ENCODE assay signal across 10 cellular contexts in the genomic region with DNA sequence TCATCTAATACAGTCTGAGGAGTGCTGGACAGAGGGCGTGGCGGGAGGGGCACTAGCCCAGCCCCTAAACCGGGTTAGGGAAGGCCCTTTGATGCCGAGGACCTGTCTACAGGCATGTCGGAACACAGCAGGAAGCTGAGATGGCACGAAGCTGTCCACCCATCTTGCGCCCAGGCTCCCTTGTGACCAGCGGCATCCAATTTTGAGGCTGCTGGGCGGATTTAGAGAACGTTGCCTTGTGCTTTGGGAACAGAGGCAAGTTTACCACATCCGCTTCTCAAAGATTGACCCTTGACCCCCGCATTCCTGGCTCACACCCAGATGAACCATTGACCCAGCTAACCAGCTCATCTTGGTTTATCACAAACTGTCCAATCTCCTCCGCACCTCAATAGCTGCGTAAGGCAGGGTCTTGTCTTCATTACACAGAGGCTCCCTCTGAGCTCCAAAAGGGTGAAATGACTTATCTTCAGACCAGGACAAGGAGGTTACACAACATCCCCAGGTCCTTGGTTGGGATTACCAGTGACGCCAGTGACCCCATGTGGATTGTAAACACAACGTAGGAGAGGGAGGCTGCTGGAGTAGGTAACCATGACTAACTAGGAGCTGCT. TPM values are rescaled to one million over a fixed set of nuclear protein-coding genes. Genes with fewer than 3 reads are reported as not detected.
A peak's percentile ranks its signal among the peaks of the same experiment; 100 is the strongest.
DNase-seq lines count a peak whose midpoint lies in the region; TF ChIP-seq lines count a peak whose summit lies in the region.
"Had no signal": no experiment of that assay in that cellular context is flagged by ENCODE, and none has a peak within 500 bp of the region (broad histone marks: within the 10 kb centered on the region; RNA-seq: fewer than 3 reads in every experiment).

No MANE protein-coding gene starts in this region.

- H3K27me3 ChIP-seq in ectodermal cell (ENCODE audit: control insufficient read depth, insufficient read depth, low read length, poor library complexity, severe bottlenecking) = peaks cover 31% of the 10 kb centered on the region
- peaks cover 9 to 47% (median 19%) of the 10 kb centered on the region in 3 experiments for H3K27me3 ChIP-seq in neuronal stem cell (ENCODE audit: control insufficient read depth in 3 of 3, insufficient read depth in 3 of 3, low read depth in 1 of 3, low read length in 3 of 3)
- peaks cover 13 to 37% (median 32%) of the 10 kb centered on the region in 3 donors for H3K27me3 ChIP-seq in sigmoid colon
- H3K27me3 ChIP-seq in H7 (ENCODE audit: control insufficient read depth, insufficient read depth, low read length) = peaks cover 5% of the 10 kb centered on the region

- H3K27ac ChIP-seq in ectodermal cell (ENCODE audit: insufficient read depth, low read depth, low read length, poor library complexity, severe bottlenecking) = peak overlapping the region; percentile 26
- H3K27ac ChIP-seq in neuronal stem cell (replicated peaks; ENCODE audit: low read length) = peak overlapping the region; percentile 40
- H3K27ac ChIP-seq in sigmoid colon = peak overlapping the region in 1 of 4 donors; percentile 1

- TF ChIP-seq CTCF in sigmoid colon (IDR thresholded peaks at IDR 0.05) = no peak

- peak overlapping the region; percentile 48 for H4K91ac ChIP-seq in neuronal stem cell (ENCODE audit: low read depth, low read length, poor library complexity)

- H2AFZ ChIP-seq in neuronal stem cell (ENCODE audit: low read length) = no peak overlapping the region

- DNase-seq in NCI-H1092 treated with DMSO at 0.1 percent for 48 hours (lab: John Stamatoyannopoulos, UW) (peak; percentile 32), NCI-H1092 (lab: John Stamatoyannopoulos, UW) (no peak), NCI-H69 (lab: John Stamatoyannopoulos, UW) (peak; percentile 56), neuronal stem cell (ENCODE audit: low spot score) (no peak), activated gamma-delta T cell (lab: John Stamatoyannopoulos, UW) (no peak), sigmoid colon (no peak), H7 (no peak)
- DNase-seq: activated naive CD4-positive, alpha-beta T cell; nucleus accumbens had no signal

- no peak overlapping the region for H3K4ac ChIP-seq in neuronal stem cell (ENCODE audit: low read length)

- no peak overlapping the region for H3K23ac ChIP-seq in neuronal stem cell (ENCODE audit: low read depth, low read length, poor library complexity)

- no peak overlapping the region for H2BK120ac ChIP-seq in neuronal stem cell (ENCODE audit: low read depth, low read length)

- H2BK12ac ChIP-seq in neuronal stem cell (ENCODE audit: low read length) = peak overlapping the region; percentile 42

- no peak for TF ChIP-seq EP300 in sigmoid colon (IDR thresholded peaks at IDR 0.05)

- H3K79me1 ChIP-seq in neuronal stem cell (ENCODE audit: low read depth, low read length) = no peaks in the 10 kb centered on the region

- no peak overlapping the region for H4K8ac ChIP-seq in neuronal stem cell (ENCODE audit: low read depth, low read length)

- no peak for TF ChIP-seq POLR2A in sigmoid colon (IDR thresholded peaks at IDR 0.05)

- no peak overlapping the region for H3K14ac ChIP-seq in neuronal stem cell (ENCODE audit: low read length)

- H2BK15ac ChIP-seq in neuronal stem cell (ENCODE audit: low read length) = peak overlapping the region; percentile 0

- H2AK5ac ChIP-seq in neuronal stem cell (ENCODE audit: low read depth, low read length) = no peak overlapping the region

- peak overlapping the region; percentile 63 for H3K18ac ChIP-seq in neuronal stem cell (ENCODE audit: low read length)

- 72 to 74% methylated on average over 16 of the region's 16 CpGs for WGBS in ectodermal cell, 2 experiments
- WGBS in neuronal stem cell (ENCODE audit: extremely low coverage in 2 of 2, insufficient read length in 2 of 2, insufficient replicate concordance in 1 of 2), 2 donors = no CpG with 5 or more reads among the region's 16 CpGs
- 41 to 79% methylated on average over 16 of the region's 16 CpGs for WGBS in sigmoid colon, 2 donors

- H3K9me3 ChIP-seq in ectodermal cell (ENCODE audit: control insufficient read depth, low read length) (no peaks in the 10 kb centered on the region), neuronal stem cell (replicated peaks in 1 of 2; ENCODE audit: control insufficient read depth in 2 of 2, insufficient read depth in 1 of 2, low read depth in 1 of 2, low read length in 2 of 2) (peaks cover 0 to 2% of the 10 kb centered on the region in 2 donors), sigmoid colon (no peaks in the 10 kb centered on the region)

- H3K4me2 ChIP-seq in neuronal stem cell (ENCODE audit: insufficient read depth, low read length, poor library complexity, severe bottlenecking) = no peak overlapping the region

- no peak overlapping the region for H3K9ac ChIP-seq in neuronal stem cell (ENCODE audit: low read depth, low read length, poor library complexity)

- H3K4me1 ChIP-seq in ectodermal cell (ENCODE audit: control insufficient read depth, insufficient read depth, low read length) = peaks cover 62% of the 10 kb centered on the region
- peaks cover 26 to 53% of the 10 kb centered on the region in 2 donors for H3K4me1 ChIP-seq in neuronal stem cell (ENCODE audit: control insufficient read depth in 2 of 2, insufficient read depth in 1 of 2, low read depth in 1 of 2, low read length in 2 of 2)
- H3K4me1 ChIP-seq in sigmoid colon = peaks cover 0 to 18% (median 8%) of the 10 kb centered on the region in 4 donors

- intact Hi-C loops in sigmoid colon (cut with DNase I) = no loop called here

- no peaks in the 10 kb centered on the region for H3K36me3 ChIP-seq in ectodermal cell (ENCODE audit: control insufficient read depth, insufficient read depth, low read length)
- H3K36me3 ChIP-seq in neuronal stem cell (replicated peaks in 1 of 2; ENCODE audit: control insufficient read depth in 2 of 2, insufficient read depth in 2 of 2, low read length in 2 of 2) = no peaks in the 10 kb centered on the region
- H3K36me3 ChIP-seq in sigmoid colon = no peaks in the 10 kb centered on the region
- no peaks in the 10 kb centered on the region for H3K36me3 ChIP-seq in H7 (replicated peaks; ENCODE audit: control insufficient read depth, insufficient read depth, low read length)

- no peak overlapping the region for H2BK5ac ChIP-seq in neuronal stem cell (ENCODE audit: low read length)

- H3K4me3 ChIP-seq in ectodermal cell (ENCODE audit: insufficient read depth, low read depth, low read length) (no peak overlapping the region), neuronal stem cell (ENCODE audit: low read length in 2 of 2) (no peak overlapping the region), sigmoid colon (no peak overlapping the region), H7 (ENCODE audit: insufficient read depth, low read depth, low read length) (no peak overlapping the region)

RNA-seq across cellular contexts. Expression of gene FAM83F, which starts 4.5 kb away (rescaled TPM):
- polyA plus RNA-seq in ectodermal cell (2013, experiment 1 of 4) = 1.1 TPM
- 0.48 TPM for polyA plus RNA-seq in ectodermal cell (2013, experiment 2 of 4)
- 0.21 TPM for polyA plus RNA-seq in ectodermal cell (2013, experiment 3 of 4)
- 0.45 TPM for polyA plus RNA-seq in ectodermal cell (2013, experiment 4 of 4)
- 0.03 TPM for polyA plus RNA-seq in neuronal stem cell (2013, experiment 1 of 2)
- polyA plus RNA-seq in neuronal stem cell (2013, experiment 2 of 2) = 0.04 TPM
- total RNA-seq in sigmoid colon = under 1 TPM; under 0.01 to 0.71 (median 0.08) TPM
- 10 to 100 TPM; 10.2 to 19.5 (median 17.8) TPM for polyA plus RNA-seq in sigmoid colon
- total RNA-seq in H7 (2014; rRNA removed; shearing (Covaris generic)) = 28.1 and 34.4 TPM in 2 replicates

RNA-seq across cellular contexts. Expression of gene TMA7B, which starts 39.1 kb away (rescaled TPM):
- not detected for polyA plus RNA-seq in ectodermal cell (2013, experiment 1 of 4)
- not detected for polyA plus RNA-seq in ectodermal cell (2013, experiment 2 of 4)
- not detected for polyA plus RNA-seq in ectodermal cell (2013, experiment 3 of 4)
- polyA plus RNA-seq in ectodermal cell (2013, experiment 4 of 4) = not detected
- polyA plus RNA-seq in neuronal stem cell (2013, experiment 1 of 2) = not detected
- not detected for polyA plus RNA-seq in neuronal stem cell (2013, experiment 2 of 2)
- total RNA-seq in sigmoid colon = not detected
- under 1 TPM in 1 of 3 donors, not detected in 2; 0.41 TPM for polyA plus RNA-seq in sigmoid colon
- not detected in 2 replicates for total RNA-seq in H7 (2014; rRNA removed; shearing (Covaris generic))

Comparison
In these comparisons a context has a peak if more than half of its experiments do, and no peak if none do; other contexts are left out.
1. DNase-seq: peak in NCI-H1092 treated with DMSO at 0.1 percent for 48 hours (single experiment) and NCI-H69 (single experiment); none in NCI-H1092 (single experiment), neuronal stem cell (single experiment), activated gamma-delta T cell (single experiment), sigmoid colon (single experiment) and H7 (single experiment).
2. RNA of gene FAM83F, which starts 4.5 kb away (total RNA-seq): 28.1 to 34.4 TPM in H7; under 0.01 to 0.71 TPM in sigmoid colon; every median in the first group is over 10 times any median in the second.